10 cellular contexts compared by ENCODE assay signal in genomic region chr1:186829679-186830587, GRCh38. TPM values are rescaled to one million over a fixed set of nuclear protein-coding genes. Genes with fewer than 3 reads are reported as not detected.
A peak's percentile ranks its signal among the peaks of the same experiment; 100 is the strongest.
DNase-seq lines count a peak whose midpoint lies in the region; ATAC-seq, FAIRE-seq and TF ChIP-seq lines count a peak whose summit lies in the region.
"Had no signal": no experiment of that assay in that cellular context is flagged by ENCODE, and none has a peak within 500 bp of the region (broad histone marks: within the 10 kb centered on the region; RNA-seq: fewer than 3 reads in every experiment).

No MANE protein-coding gene starts in this region.

- H3K4me3 ChIP-seq in HFF-Myc (replicated peaks; ENCODE audit: low read depth, low read length), result peak overlapping the region; percentile 61
- peak overlapping the region; percentile 32 to 65 (median 55) for H3K4me3 ChIP-seq in skin epidermis

- H3K9me3 Mint-ChIP-seq in activated CD4-positive, alpha-beta memory T cell treated with anti-CD3 and anti-CD28 coated beads, Interleukin-2, amount 10 ng/mL, durations not matched to agents 7 days and 5 days, result no peaks in the 10 kb centered on the region

- CTCF ChIA-PET in activated CD4-positive, alpha-beta memory T cell treated with anti-CD3 and anti-CD28 coated beads, Interleukin-2, amount 10 ng/mL, durations not matched to agents 7 days and 5 days (lab: Charles Lee), result no interaction called here

- TF ChIP-seq CTCF in HFF-Myc (IDR thresholded peaks at IDR 0.05; ENCODE audit: low read depth, low read length, missing control alignments), result no peak
- no peak for TF ChIP-seq CTCF in foreskin keratinocyte (conservative IDR thresholded peaks at IDR 0.05)

- no peak overlapping the region for H3K4me3 Mint-ChIP-seq in activated CD4-positive, alpha-beta memory T cell treated with anti-CD3 and anti-CD28 coated beads, Interleukin-2, amount 10 ng/mL, durations not matched to agents 7 days and 5 days

- no peaks in the 10 kb centered on the region for H3K4me1 ChIP-seq in foreskin keratinocyte

- ATAC-seq in foreskin keratinocyte (peak; percentile 48), GM19023 (IDR thresholded peaks at IDR 0.05; ENCODE audit: unreplicated experiment) (no peak), GM21619 (IDR thresholded peaks at IDR 0.05; ENCODE audit: unreplicated experiment) (no peak)

- peaks cover 7% of the 10 kb centered on the region for H3K4me1 Mint-ChIP-seq in activated CD4-positive, alpha-beta memory T cell treated with anti-CD3 and anti-CD28 coated beads, Interleukin-2, amount 10 ng/mL, durations not matched to agents 7 days and 5 days

- peak; percentile 57 for FAIRE-seq in TTC549 (lab: Jason Lieb, UNC)

- H3K27me3 ChIP-seq in foreskin keratinocyte, result no peaks in the 10 kb centered on the region

- no peak overlapping the region for H3K27ac Mint-ChIP-seq in activated CD4-positive, alpha-beta memory T cell treated with anti-CD3 and anti-CD28 coated beads, Interleukin-2, amount 10 ng/mL, durations not matched to agents 7 days and 5 days

- H3K27ac ChIP-seq in foreskin keratinocyte (peak overlapping the region; percentile 51), skin epidermis (peak overlapping the region in 9 of 21 experiments; percentile 64 to 88 (median 76))

- peaks cover 15% of the 10 kb centered on the region for H3K27me3 Mint-ChIP-seq in activated CD4-positive, alpha-beta memory T cell treated with anti-CD3 and anti-CD28 coated beads, Interleukin-2, amount 10 ng/mL, durations not matched to agents 7 days and 5 days

- H3K36me3 Mint-ChIP-seq in activated CD4-positive, alpha-beta memory T cell treated with anti-CD3 and anti-CD28 coated beads, Interleukin-2, amount 10 ng/mL, durations not matched to agents 7 days and 5 days (ENCODE audit: low read depth), result no peaks in the 10 kb centered on the region

- no peak for DNase-seq in HFF-Myc (ENCODE audit: extremely low read depth, low read depth)
- DNase-seq in foreskin keratinocyte, result peak in 1 of 2 donors; percentile 21
- DNase-seq in activated CD4-positive, alpha-beta memory T cell treated with anti-CD3 and anti-CD28 coated beads, Interleukin-2, amount 10 ng/mL, durations not matched to agents 7 days and 5 days, result no peak
- DNase-seq in hippocampal formation (lab: John Stamatoyannopoulos, UW), result no peak
- DNase-seq: effector CD4-positive, alpha-beta T cell; SHP77 treated with DMSO at 0.1 percent for 48 hours had no signal

- POLR2A ChIA-PET in activated CD4-positive, alpha-beta memory T cell treated with anti-CD3 and anti-CD28 coated beads, Interleukin-2, amount 10 ng/mL, durations not matched to agents 7 days and 5 days (lab: Charles Lee), result no interaction called here

RNA-seq across cellular contexts. Expression of gene PLA2G4A, which starts 1.2 kb away (rescaled TPM):
- 11.4 and 16.1 TPM in 2 replicates for total RNA-seq in foreskin keratinocyte
- polyA plus RNA-seq in foreskin keratinocyte, result 4.7 and 7.2 TPM in 2 replicates
- under 1 TPM; 0.13 to 0.20 TPM for total RNA-seq in activated CD4-positive, alpha-beta memory T cell treated with anti-CD3 and anti-CD28 coated beads, Interleukin-2, amount 10 ng/mL, durations not matched to agents 7 days and 5 days

Comparison
In these comparisons a context has a peak if more than half of its experiments do, and no peak if none do; other contexts are left out.
1. RNA of gene PLA2G4A, which starts 1.2 kb away (total RNA-seq): 11.4 to 16.1 TPM in foreskin keratinocyte; 0.13 to 0.20 TPM in activated CD4-positive, alpha-beta memory T cell treated with anti-CD3 and anti-CD28 coated beads, Interleukin-2, amount 10 ng/mL, durations not matched to agents 7 days and 5 days; every median in the first group is over 10 times any median in the second.